16 cellular contexts compared by ENCODE assay signal in the genomic region with DNA sequence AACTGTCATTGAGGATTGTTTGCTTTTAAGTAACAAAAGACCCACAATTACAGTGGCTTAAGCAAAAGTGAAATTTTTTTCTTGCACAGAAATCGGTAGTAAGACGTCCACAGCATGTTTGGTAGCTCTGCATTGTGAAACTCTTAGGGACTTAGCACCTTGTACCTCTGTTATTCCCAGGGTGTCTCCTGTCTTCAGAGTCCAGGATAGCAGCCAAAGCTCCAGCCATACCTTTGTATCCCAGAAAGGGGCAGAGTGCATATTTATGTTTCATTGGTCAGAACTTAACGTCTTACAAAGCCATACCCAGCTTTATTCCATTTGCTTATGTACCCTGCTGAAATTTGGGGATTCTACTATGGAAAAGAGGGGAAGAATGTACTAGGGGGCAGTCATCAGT. TPM values are rescaled to one million over a fixed set of nuclear protein-coding genes. Genes with fewer than 3 reads are reported as not detected.
DNase-seq lines count a peak whose midpoint lies in the region; ATAC-seq and TF ChIP-seq lines count a peak whose summit lies in the region.
"Had no signal": no experiment of that assay in that cellular context is flagged by ENCODE, and none has a peak within 500 bp of the region (broad histone marks: within the 10 kb centered on the region; RNA-seq: fewer than 3 reads in every experiment).

No MANE protein-coding gene starts in this region.

- POLR2A ChIA-PET in activated CD8-positive, alpha-beta T cell treated with anti-CD3 and anti-CD28 coated beads for 36 hours (lab: Charles Lee), result interaction anchor here (1.4 kb wide), 1 partner anchor 10 kb away, joined by 3 read pairs; no protein-coding TSS in a partner anchor
- POLR2A ChIA-PET in activated CD8-positive, alpha-beta T cell treated with anti-CD3 and anti-CD28 coated beads, Interleukin-2, amount 10 ng/mL, durations not matched to agents 7 days and 5 days (lab: Charles Lee), result interaction anchor here (0.6 kb wide), 1 partner anchor 1192 kb away, joined by 3 read pairs; no protein-coding TSS in a partner anchor

- peak overlapping the region; percentile 4 for H3K27ac ChIP-seq in substantia nigra (ENCODE audit: low read depth, low read length, poor library complexity, severe bottlenecking)
- H3K27ac ChIP-seq: 22Rv1, HL-60 had no signal

- peaks cover 10% of the 10 kb centered on the region for H3K9me3 Mint-ChIP-seq in activated CD8-positive, alpha-beta T cell treated with anti-CD3 and anti-CD28 coated beads for 36 hours
- H3K9me3 Mint-ChIP-seq in activated CD8-positive, alpha-beta T cell treated with anti-CD3 and anti-CD28 coated beads, Interleukin-2, amount 10 ng/mL, durations not matched to agents 7 days and 5 days (ENCODE audit: insufficient read depth), result peaks cover 16% of the 10 kb centered on the region

- intact Hi-C loops in activated CD8-positive, alpha-beta T cell treated with anti-CD3 and anti-CD28 coated beads for 36 hours (cut with micrococcal nuclease), result no loop called here

- CTCF ChIA-PET in activated CD8-positive, alpha-beta T cell treated with anti-CD3 and anti-CD28 coated beads for 36 hours (lab: Charles Lee), result interaction anchor here (0.7 to 3.7 kb wide), 4 partner anchors 11 to 56 kb away, joined by 3 to 29 read pairs (median 4); no protein-coding TSS in a partner anchor
- CTCF ChIA-PET in activated CD8-positive, alpha-beta T cell treated with anti-CD3 and anti-CD28 coated beads, Interleukin-2, amount 10 ng/mL, durations not matched to agents 7 days and 5 days (lab: Charles Lee), result interaction anchor here (1.1 to 2.4 kb wide), 2 partner anchors 10 to 12 kb away, joined by 5 to 6 read pairs; no protein-coding TSS in a partner anchor

- H3K36me3 Mint-ChIP-seq in activated CD8-positive, alpha-beta T cell treated with anti-CD3 and anti-CD28 coated beads for 36 hours (ENCODE audit: low read depth), result peaks cover 69% of the 10 kb centered on the region
- peaks cover 71% of the 10 kb centered on the region for H3K36me3 Mint-ChIP-seq in activated CD8-positive, alpha-beta T cell treated with anti-CD3 and anti-CD28 coated beads, Interleukin-2, amount 10 ng/mL, durations not matched to agents 7 days and 5 days (ENCODE audit: low read depth)

- no peak for DNase-seq in activated CD8-positive, alpha-beta T cell treated with anti-CD3 and anti-CD28 coated beads for 36 hours
- DNase-seq in activated CD8-positive, alpha-beta T cell treated with anti-CD3 and anti-CD28 coated beads, Interleukin-2, amount 10 ng/mL, durations not matched to agents 7 days and 5 days, result no peak
- no peak for DNase-seq in left lobe of liver (ENCODE audit: low spot score)
- no peak for DNase-seq in substantia nigra (lab: John Stamatoyannopoulos, UW)
- no peak for DNase-seq in NCI-H2107 treated with DMSO at 0.1 percent for 48 hours (lab: John Stamatoyannopoulos, UW; ENCODE audit: unreplicated experiment)
- no peak for DNase-seq in stimulated activated CD4-positive, alpha-beta T cell treated with anti-CD3 and anti-CD28 coated beads, Interleukin-4, amount 100 ng/mL, for 4 hours
- DNase-seq: Caco-2; CD8-positive, alpha-beta memory T cell; DND-41; GDM1; HCEC 1CT; HFFc6 had no signal

- H3K4me1 Mint-ChIP-seq in activated CD8-positive, alpha-beta T cell treated with anti-CD3 and anti-CD28 coated beads for 36 hours (ENCODE audit: low read depth), result peaks cover 26% of the 10 kb centered on the region
- H3K4me1 Mint-ChIP-seq in activated CD8-positive, alpha-beta T cell treated with anti-CD3 and anti-CD28 coated beads, Interleukin-2, amount 10 ng/mL, durations not matched to agents 7 days and 5 days (ENCODE audit: low read depth), result peaks cover 6% of the 10 kb centered on the region

- no peak overlapping the region for H3K4me3 Mint-ChIP-seq in activated CD8-positive, alpha-beta T cell treated with anti-CD3 and anti-CD28 coated beads for 36 hours
- H3K4me3 Mint-ChIP-seq in activated CD8-positive, alpha-beta T cell treated with anti-CD3 and anti-CD28 coated beads, Interleukin-2, amount 10 ng/mL, durations not matched to agents 7 days and 5 days, result no peak overlapping the region
- H3K4me3 Mint-ChIP-seq: CD8-positive, alpha-beta memory T cell; HFFc6 had no signal

- TF ChIP-seq CTCF in activated CD8-positive, alpha-beta T cell treated with anti-CD3 and anti-CD28 coated beads for 36 hours (IDR thresholded peaks at IDR 0.05), result no peak

- H3K27me3 Mint-ChIP-seq in activated CD8-positive, alpha-beta T cell treated with anti-CD3 and anti-CD28 coated beads for 36 hours, result no peaks in the 10 kb centered on the region
- no peaks in the 10 kb centered on the region for H3K27me3 Mint-ChIP-seq in activated CD8-positive, alpha-beta T cell treated with anti-CD3 and anti-CD28 coated beads, Interleukin-2, amount 10 ng/mL, durations not matched to agents 7 days and 5 days (ENCODE audit: low read depth)
- H3K27me3 Mint-ChIP-seq: CD8-positive, alpha-beta memory T cell had no signal

- no peak for ATAC-seq in activated CD8-positive, alpha-beta T cell treated with anti-CD3 and anti-CD28 coated beads for 36 hours
- ATAC-seq in activated CD8-positive, alpha-beta T cell treated with anti-CD3 and anti-CD28 coated beads, Interleukin-2, amount 10 ng/mL, durations not matched to agents 7 days and 5 days, result no peak
- ATAC-seq in left lobe of liver (peak; percentile 48), SK-N-SH treated with all-trans-retinoic acid at 6 μM for 48 hours (no peak)

- H3K27ac Mint-ChIP-seq in activated CD8-positive, alpha-beta T cell treated with anti-CD3 and anti-CD28 coated beads for 36 hours, result peak overlapping the region; percentile 8
- no peak overlapping the region for H3K27ac Mint-ChIP-seq in activated CD8-positive, alpha-beta T cell treated with anti-CD3 and anti-CD28 coated beads, Interleukin-2, amount 10 ng/mL, durations not matched to agents 7 days and 5 days
- H3K27ac Mint-ChIP-seq: HFFc6 had no signal

TF ChIP-seq in SK-N-SH treated with all-trans-retinoic acid at 6 μM for 48 hours, 23 proteins besides CTCF, POLR2A, EP300 and RAD21 (continues in another document):
- TF ChIP-seq ZFP30 (CRISPR knock-in tag; IDR thresholded peaks at IDR 0.05), result no peak
- no peak for TF ChIP-seq TOX (CRISPR knock-in tag; IDR thresholded peaks at IDR 0.05; ENCODE audit: borderline replicate concordance)
- no peak for TF ChIP-seq PPARA (CRISPR knock-in tag; IDR thresholded peaks at IDR 0.05; ENCODE audit: borderline replicate concordance)
- TF ChIP-seq, protein P1, sequence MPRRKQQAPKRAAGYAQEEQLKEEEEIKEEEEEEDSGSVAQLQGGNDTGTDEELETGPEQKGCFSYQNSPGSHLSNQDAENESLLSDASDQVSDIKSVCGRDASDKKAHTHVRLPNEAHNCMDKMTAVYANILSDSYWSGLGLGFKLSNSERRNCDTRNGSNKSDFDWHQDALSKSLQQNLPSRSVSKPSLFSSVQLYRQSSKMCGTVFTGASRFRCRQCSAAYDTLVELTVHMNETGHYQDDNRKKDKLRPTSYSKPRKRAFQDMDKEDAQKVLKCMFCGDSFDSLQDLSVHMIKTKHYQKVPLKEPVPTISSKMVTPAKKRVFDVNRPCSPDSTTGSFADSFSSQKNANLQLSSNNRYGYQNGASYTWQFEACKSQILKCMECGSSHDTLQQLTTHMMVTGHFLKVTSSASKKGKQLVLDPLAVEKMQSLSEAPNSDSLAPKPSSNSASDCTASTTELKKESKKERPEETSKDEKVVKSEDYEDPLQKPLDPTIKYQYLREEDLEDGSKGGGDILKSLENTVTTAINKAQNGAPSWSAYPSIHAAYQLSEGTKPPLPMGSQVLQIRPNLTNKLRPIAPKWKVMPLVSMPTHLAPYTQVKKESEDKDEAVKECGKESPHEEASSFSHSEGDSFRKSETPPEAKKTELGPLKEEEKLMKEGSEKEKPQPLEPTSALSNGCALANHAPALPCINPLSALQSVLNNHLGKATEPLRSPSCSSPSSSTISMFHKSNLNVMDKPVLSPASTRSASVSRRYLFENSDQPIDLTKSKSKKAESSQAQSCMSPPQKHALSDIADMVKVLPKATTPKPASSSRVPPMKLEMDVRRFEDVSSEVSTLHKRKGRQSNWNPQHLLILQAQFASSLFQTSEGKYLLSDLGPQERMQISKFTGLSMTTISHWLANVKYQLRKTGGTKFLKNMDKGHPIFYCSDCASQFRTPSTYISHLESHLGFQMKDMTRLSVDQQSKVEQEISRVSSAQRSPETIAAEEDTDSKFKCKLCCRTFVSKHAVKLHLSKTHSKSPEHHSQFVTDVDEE (CRISPR knock-in tag; IDR thresholded peaks at IDR 0.05), result no peak
- no peak for TF ChIP-seq ESRRG (CRISPR knock-in tag; IDR thresholded peaks at IDR 0.05)
- no peak for TF ChIP-seq ZNF8 (CRISPR knock-in tag; IDR thresholded peaks at IDR 0.05)
- no peak for TF ChIP-seq CSDC2 (CRISPR knock-in tag; IDR thresholded peaks at IDR 0.05)
- TF ChIP-seq OSR1 (CRISPR knock-in tag; IDR thresholded peaks at IDR 0.05), result no peak
- TF ChIP-seq ZFP3 (CRISPR knock-in tag; IDR thresholded peaks at IDR 0.05), result no peak
- no peak for TF ChIP-seq ZNF565 (CRISPR knock-in tag; conservative IDR thresholded peaks at IDR 0.05; ENCODE audit: low read depth)
- TF ChIP-seq ARNTL (CRISPR knock-in tag; IDR thresholded peaks at IDR 0.05; ENCODE audit: borderline replicate concordance, low read depth), result no peak
- TF ChIP-seq, protein P2, sequence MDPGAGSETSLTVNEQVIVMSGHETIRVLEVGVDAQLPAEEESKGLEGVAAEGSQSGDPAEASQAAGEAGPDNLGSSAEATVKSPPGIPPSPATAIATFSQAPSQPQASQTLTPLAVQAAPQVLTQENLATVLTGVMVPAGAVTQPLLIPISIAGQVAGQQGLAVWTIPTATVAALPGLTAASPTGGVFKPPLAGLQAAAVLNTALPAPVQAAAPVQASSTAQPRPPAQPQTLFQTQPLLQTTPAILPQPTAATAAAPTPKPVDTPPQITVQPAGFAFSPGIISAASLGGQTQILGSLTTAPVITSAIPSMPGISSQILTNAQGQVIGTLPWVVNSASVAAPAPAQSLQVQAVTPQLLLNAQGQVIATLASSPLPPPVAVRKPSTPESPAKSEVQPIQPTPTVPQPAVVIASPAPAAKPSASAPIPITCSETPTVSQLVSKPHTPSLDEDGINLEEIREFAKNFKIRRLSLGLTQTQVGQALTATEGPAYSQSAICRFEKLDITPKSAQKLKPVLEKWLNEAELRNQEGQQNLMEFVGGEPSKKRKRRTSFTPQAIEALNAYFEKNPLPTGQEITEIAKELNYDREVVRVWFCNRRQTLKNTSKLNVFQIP (CRISPR knock-in tag; IDR thresholded peaks at IDR 0.05; ENCODE audit: borderline replicate concordance, low read depth), result no peak

RNA-seq across cellular contexts. Expression of a gene that starts 32.8 kb away (rescaled TPM):
- 10 to 100 TPM; 56.5 to 57.3 TPM for total RNA-seq in activated CD8-positive, alpha-beta T cell treated with anti-CD3 and anti-CD28 coated beads for 36 hours
- 10 to 100 TPM; 34.4 to 35.2 TPM for total RNA-seq in activated CD8-positive, alpha-beta T cell treated with anti-CD3 and anti-CD28 coated beads, Interleukin-2, amount 10 ng/mL, durations not matched to agents 7 days and 5 days
- 42.5 TPM for total RNA-seq in left lobe of liver

RNA-seq across cellular contexts. Expression of a gene that starts 37.8 kb away (rescaled TPM):
- total RNA-seq in activated CD8-positive, alpha-beta T cell treated with anti-CD3 and anti-CD28 coated beads for 36 hours, result 100 to 1,000 TPM; 419 to 432 TPM
- 100 to 1,000 TPM; 667 to 675 TPM for total RNA-seq in activated CD8-positive, alpha-beta T cell treated with anti-CD3 and anti-CD28 coated beads, Interleukin-2, amount 10 ng/mL, durations not matched to agents 7 days and 5 days
- 0.81 TPM for total RNA-seq in left lobe of liver
- total RNA-seq: A673, HFFc6 had no signal

Comparison
In these comparisons a context has a peak if more than half of its experiments do, and no peak if none do; other contexts are left out.
1. RNA of a gene that starts 37.8 kb away (total RNA-seq): 667 to 675 TPM in activated CD8-positive, alpha-beta T cell treated with anti-CD3 and anti-CD28 coated beads, Interleukin-2, amount 10 ng/mL, durations not matched to agents 7 days and 5 days and 419 to 432 TPM in activated CD8-positive, alpha-beta T cell treated with anti-CD3 and anti-CD28 coated beads for 36 hours; 0.81 TPM in left lobe of liver (single experiment); every median in the first group is over 100 times any median in the second.